ENCODE assay signal across 9 cellular contexts in genomic region chr1:203969846-203970245, GRCh38.
"Had no signal": no experiment of that assay in that cellular context is flagged by ENCODE, and none has a peak within 500 bp of the region (broad histone marks: within the 10 kb centered on the region; RNA-seq: fewer than 3 reads in every experiment).

No MANE protein-coding gene starts in this region.

- H2AFZ ChIP-seq: GM23248, GM23338 had no signal

- H3K36me3 ChIP-seq: HAP-1 had no signal

- H3K4me1 ChIP-seq: HAP-1 had no signal

- H3K9ac ChIP-seq: GM23248 had no signal

- ATAC-seq: GM23338, HCT116 had no signal

- H3K27ac ChIP-seq: GM23248 had no signal

- H3K4me3 ChIP-seq: GM23248, GM23338, HAP-1 had no signal

- DNase-seq: GM23248, GOT3, H7, H9, HCEC 1CT, HFFc6 had no signal

- H3K4me2 ChIP-seq: GM23338 had no signal
